Comparison of ENCODE assay signal across 33 cellular contexts in genomic region chr15:61106886-61107285, GRCh38.
"Had no signal": no experiment of that assay in that cellular context is flagged by ENCODE, and none has a peak within 500 bp of the region (broad histone marks: within the 10 kb centered on the region; RNA-seq: fewer than 3 reads in every experiment).

No MANE protein-coding gene starts in this region.

- H3K27ac Mint-ChIP-seq: immature natural killer cell; naive thymus-derived CD8-positive, alpha-beta T cell; nephron; neural progenitor cell; stimulated activated naive B cell treated with anti-CD40 and anti-IgM and Interleukin-4, amounts not matched to agents 10 μg/mL and 1 μg/mL and 100 μg/mL, for 72 hours had no signal

- H3K9me3 Mint-ChIP-seq: immature natural killer cell had no signal

- H3K4me2 ChIP-seq: neural progenitor cell had no signal

- H3K27ac ChIP-seq: heart left ventricle, left lung, lower lobe of right lung, neural progenitor cell, neutrophil, pancreas, prostate gland, skin epidermis, stomach, suprapubic skin, thoracic aorta, tibial artery, upper lobe of right lung had no signal

- H3K9me3 ChIP-seq: heart left ventricle, left lung, lower lobe of right lung, neutrophil, pancreas, prostate gland, stomach, suprapubic skin, thoracic aorta, tibial artery, upper lobe of right lung had no signal

- H3K4me3 ChIP-seq: heart left ventricle, left lung, lower lobe of right lung, neural progenitor cell, pancreas, prostate gland, skin epidermis, stomach, suprapubic skin, thoracic aorta, tibial artery, upper lobe of right lung had no signal

- H3K4me1 Mint-ChIP-seq: immature natural killer cell; naive thymus-derived CD8-positive, alpha-beta T cell; stimulated activated naive B cell treated with anti-CD40 and anti-IgM and Interleukin-4, amounts not matched to agents 10 μg/mL and 1 μg/mL and 100 μg/mL, for 72 hours had no signal

- H2AFZ ChIP-seq: neural progenitor cell had no signal

- H3K4me1 ChIP-seq: left lung, lower lobe of right lung, pancreas, prostate gland, suprapubic skin, tibial artery had no signal

- H3K27me3 ChIP-seq: heart left ventricle, left lung, neural progenitor cell, neutrophil, pancreas, stomach, suprapubic skin, tibial artery, upper lobe of right lung had no signal

- H3K9ac ChIP-seq: neural progenitor cell had no signal

- H3K36me3 ChIP-seq: heart left ventricle, left lung, lower lobe of right lung, neural progenitor cell, neutrophil, pancreas, prostate gland, stomach, suprapubic skin, thoracic aorta, upper lobe of right lung had no signal

- DNase-seq: heart left ventricle; hypothalamus; immature natural killer cell; islet precursor cell; kidney glomerular epithelial cell; left cardiac atrium; left lung; lower lobe of right lung; mammary epithelial cell; mesenchymal stem cell; naive thymus-derived CD8-positive, alpha-beta T cell; pancreas; retina; right cardiac atrium; stimulated activated CD4-positive, alpha-beta T cell treated with anti-CD3 and anti-CD28 coated beads, Interleukin-12 subunit alpha, Interleukin-12 subunit beta, amount 100 ng/mL, for 4 hours; stimulated activated CD4-positive, alpha-beta T cell treated with anti-CD3 and anti-CD28 coated beads, Interleukin-15, amount 100 ng/mL, for 24 hours; stimulated activated CD4-positive, alpha-beta T cell treated with anti-CD3 and anti-CD28 coated beads, Interleukin-2, amount 100 ng/mL, for 24 hours; stimulated activated CD4-positive, alpha-beta T cell treated with anti-CD3 and anti-CD28 coated beads, Interleukin-4, amount 100 ng/mL, for 1 hour; stimulated activated naive B cell treated with anti-CD40 and anti-IgM and Interleukin-4, amounts not matched to agents 10 μg/mL and 1 μg/mL and 100 μg/mL, for 72 hours; stimulated activated naive CD8-positive, alpha-beta T cell treated with anti-CD3 and anti-CD28 coated beads, Interleukin-15, Interleukin-2, amounts not matched to agents 100 U/mL and 50 U/mL, for 24 hours; stomach; tibial artery; trophoblast cell; upper lobe of right lung had no signal

- FAIRE-seq: pancreas, urothelium cell line had no signal

- ATAC-seq: heart left ventricle; left cardiac atrium; left lung; lower lobe of right lung; naive thymus-derived CD8-positive, alpha-beta T cell; pancreas; right cardiac atrium; sciatic nerve; stimulated activated naive B cell treated with anti-CD40 and anti-IgM and Interleukin-4, amounts not matched to agents 10 μg/mL and 1 μg/mL and 100 μg/mL, for 72 hours; stimulated activated naive CD8-positive, alpha-beta T cell treated with anti-CD3 and anti-CD28 coated beads, Interleukin-15, Interleukin-2, amounts not matched to agents 100 U/mL and 50 U/mL, for 24 hours; upper lobe of right lung had no signal

- H3K4me3 Mint-ChIP-seq: immature natural killer cell; naive thymus-derived CD8-positive, alpha-beta T cell; nephron; stimulated activated naive B cell treated with anti-CD40 and anti-IgM and Interleukin-4, amounts not matched to agents 10 μg/mL and 1 μg/mL and 100 μg/mL, for 72 hours had no signal

- H3K36me3 Mint-ChIP-seq: immature natural killer cell; neural progenitor cell; stimulated activated naive B cell treated with anti-CD40 and anti-IgM and Interleukin-4, amounts not matched to agents 10 μg/mL and 1 μg/mL and 100 μg/mL, for 72 hours had no signal
